Comparison of ENCODE assay signal across 9 cellular contexts in genomic region chr2:68789603-68790002, GRCh38. TPM values are rescaled to one million over a fixed set of nuclear protein-coding genes. Genes with fewer than 3 reads are reported as not detected.
DNase-seq lines count a peak whose midpoint lies in the region; ATAC-seq and TF ChIP-seq lines count a peak whose summit lies in the region.
"Had no signal": no experiment of that assay in that cellular context is flagged by ENCODE, and none has a peak within 500 bp of the region (broad histone marks: within the 10 kb centered on the region; RNA-seq: fewer than 3 reads in every experiment).

No MANE protein-coding gene starts in this region.

- no peaks in the 10 kb centered on the region for H3K9me2 ChIP-seq in PC-3 (replicated peaks; ENCODE audit: low read length)

- no peaks in the 10 kb centered on the region for H4K20me1 ChIP-seq in PC-3 (ENCODE audit: low read length)

- POLR2A ChIA-PET in PC-3 (lab: Charles Lee; ENCODE audit: unreplicated experiment) = no interaction called here

- WGBS in heart right ventricle, 2 donors = 97% methylated on average over 7 of the region's 7 CpGs

- H3F3A ChIP-seq in PC-3 (ENCODE audit: low read length, unreplicated experiment) = no peaks in the 10 kb centered on the region

- intact Hi-C loops in heart right ventricle (cut with DNase I) (no loop called here), PC-3 (cut with micrococcal nuclease) (no loop called here)

- no peak overlapping the region for H2AFZ ChIP-seq in PC-3 (ENCODE audit: low read length)

- H3K9ac ChIP-seq in PC-3 (ENCODE audit: low read length) = no peak overlapping the region

- H3K4me2 ChIP-seq in PC-3 (ENCODE audit: low read length) = no peak overlapping the region

- no peak for TF ChIP-seq POLR2A in GM18505 (IDR thresholded peaks at IDR 0.05; ENCODE audit: borderline replicate concordance, extremely low read depth, insufficient read depth, insufficient read length)

- DNase-seq in heart right ventricle (no peak), NCI-H345 treated with DMSO at 0.1 percent for 48 hours (lab: John Stamatoyannopoulos, UW; ENCODE audit: unreplicated experiment) (no peak), NCI-H1417 (lab: John Stamatoyannopoulos, UW) (no peak), PC-3 (no peak)
- DNase-seq: NCI-H2029 treated with DMSO at 0.1 percent for 48 hours had no signal

- CTCF ChIA-PET in PC-3 (lab: Charles Lee) = no interaction called here

- H3K4me3 ChIP-seq in heart right ventricle (no peak overlapping the region), PC-3 (ENCODE audit: low read length) (no peak overlapping the region)

- BruUV-seq in PC-3 (replicated peaks; lab: Mats Ljungman, UMichigan) = no TSS peak

- TF ChIP-seq CTCF in heart right ventricle (IDR thresholded peaks at IDR 0.05) (no peak), PC-3 (conservative IDR thresholded peaks at IDR 0.05; ENCODE audit: low read depth, low read length) (no peak)

- H3K36me3 ChIP-seq in heart right ventricle (peaks cover 0 to 90% (median 3%) of the 10 kb centered on the region in 9 donors), PC-3 (ENCODE audit: low read depth, low read length) (no peaks in the 10 kb centered on the region)

- H3K79me2 ChIP-seq in PC-3 (ENCODE audit: low read length) = no peaks in the 10 kb centered on the region

- H3K27me3 ChIP-seq in heart right ventricle (no peaks in the 10 kb centered on the region), PC-3 (ENCODE audit: low read length) (peaks cover 40% of the 10 kb centered on the region)

- ATAC-seq in GM18505 (IDR thresholded peaks at IDR 0.05; ENCODE audit: unreplicated experiment) (peak; percentile 99), GM19468 (IDR thresholded peaks at IDR 0.05; ENCODE audit: extremely low read depth, unreplicated experiment) (peak; percentile 99), HG03159 (IDR thresholded peaks at IDR 0.05; ENCODE audit: unreplicated experiment) (peak; percentile 98), esophagus mucosa (peak; percentile 86), heart right ventricle (no peak), PC-3 (no peak)

- H3K9me3 ChIP-seq in heart right ventricle (no peaks in the 10 kb centered on the region), PC-3 (ENCODE audit: low read length) (no peaks in the 10 kb centered on the region)

- H3K27ac ChIP-seq in heart right ventricle (no peak overlapping the region), PC-3 (ENCODE audit: low read length) (no peak overlapping the region)

- H3K4me1 ChIP-seq in heart right ventricle = peaks cover 0 to 63% (median 3%) of the 10 kb centered on the region in 9 donors
- no peaks in the 10 kb centered on the region for H3K4me1 ChIP-seq in PC-3 (ENCODE audit: insufficient read depth, low read length)

RNA-seq across cellular contexts. Expression of gene ARHGAP25, which starts 55.0 kb away (rescaled TPM):
- total RNA-seq in esophagus mucosa (3.1 TPM), heart right ventricle (10 to 100 TPM in 1 of 10 donors, 1 to 10 TPM in 9; 2.7 to 17.3 (median 5.2) TPM), PC-3 (2014; rRNA removed) (not detected in 2 replicates)
- polyA plus RNA-seq in heart right ventricle = 1 to 10 TPM; 2.6 to 6.8 TPM

Comparison
In these comparisons a context has a peak if more than half of its experiments do, and no peak if none do; other contexts are left out.
1. ATAC-seq: peak in GM18505 (single experiment), GM19468 (single experiment), HG03159 (single experiment) and esophagus mucosa (single experiment); none in heart right ventricle (0 of 8) and PC-3 (single experiment).